In genomic region chr12:103877934-103878510, GRCh38 we compare ENCODE assay signal across 1 cellular context.
TF ChIP-seq lines count a peak whose summit lies in the region.

No MANE protein-coding gene starts in this region.

TF ChIP-seq in HepG2, 621 proteins besides CTCF, POLR2A, EP300 and RAD21 (continued from another document):
- TF ChIP-seq HMGXB4 (CRISPR knock-in tag; IDR thresholded peaks at IDR 0.05; ENCODE audit: borderline replicate concordance in 1 of 2, low read depth in 1 of 2) (no peak), ZNF770 (CRISPR knock-in tag; IDR thresholded peaks at IDR 0.05) (no peak), NCOA2 (CRISPR knock-in tag; IDR thresholded peaks at IDR 0.05) (no peak), ZNF441 (CRISPR knock-in tag; IDR thresholded peaks at IDR 0.05; ENCODE audit: borderline replicate concordance) (peak; percentile 89; the same call in 1 of the 2 replicates), PPARG (CRISPR knock-in tag; conservative IDR thresholded peaks at IDR 0.05) (peak; percentile 60), ATF7 (IDR thresholded peaks at IDR 0.05) (no peak), ATF7 (CRISPR knock-in tag; IDR thresholded peaks at IDR 0.05) (no peak), ZNF704 (CRISPR knock-in tag; IDR thresholded peaks at IDR 0.05; ENCODE audit: borderline replicate concordance) (no peak), THAP11 (CRISPR knock-in tag; IDR thresholded peaks at IDR 0.05) (0 out of 2 replicates have a peak, but pooled peaks have one; percentile 29), TBX2 (CRISPR knock-in tag; IDR thresholded peaks at IDR 0.05; ENCODE audit: borderline replicate concordance) (0 out of 2 replicates have a peak, but pooled peaks have one; percentile 17), CBX1 (IDR thresholded peaks at IDR 0.05; ENCODE audit: low read depth) (no peak), EZH2 (conservative IDR thresholded peaks at IDR 0.05; ENCODE audit: low read depth, low read length) (no peak), ZFAT (CRISPR knock-in tag; conservative IDR thresholded peaks at IDR 0.05) (no peak), FOXO1 (CRISPR knock-in tag; IDR thresholded peaks at IDR 0.05) (no peak), U2AF1 (optimal IDR thresholded peaks at IDR 0.05; ENCODE audit: low read depth, low read length) (no peak), TP53 (CRISPR knock-in tag; conservative IDR thresholded peaks at IDR 0.05) (no peak), ZFP37 (CRISPR knock-in tag; IDR thresholded peaks at IDR 0.05; ENCODE audit: borderline replicate concordance) (no peak), RFXANK (CRISPR knock-in tag; IDR thresholded peaks at IDR 0.05) (no peak), ZSCAN31 (CRISPR knock-in tag; IDR thresholded peaks at IDR 0.05; ENCODE audit: low read depth) (no peak), SRSF1 (optimal IDR thresholded peaks at IDR 0.05; ENCODE audit: low read depth, low read length) (no peak), GATAD1 (CRISPR knock-in tag; IDR thresholded peaks at IDR 0.05) (no peak), GRHL1 (CRISPR knock-in tag; conservative IDR thresholded peaks at IDR 0.05) (no peak), EED (CRISPR knock-in tag; IDR thresholded peaks at IDR 0.05) (peak; percentile 30; the same call in 1 of the 2 replicates), TFAP4 (IDR thresholded peaks at IDR 0.05; ENCODE audit: borderline replicate concordance, low read depth) (no peak), SMC3 (IDR thresholded peaks at IDR 0.05; ENCODE audit: low read length) (peak; percentile 77), KLF16 (CRISPR knock-in tag; IDR thresholded peaks at IDR 0.05) (0 out of 4 replicates have a peak, but pooled peaks of 1 of the 2 experiments have one; percentile 26), ZNF577 (CRISPR knock-in tag; IDR thresholded peaks at IDR 0.05; ENCODE audit: borderline replicate concordance, low read depth) (no peak), FOXJ3 (CRISPR knock-in tag; IDR thresholded peaks at IDR 0.05; ENCODE audit: borderline replicate concordance) (no peak), REXO4 (CRISPR knock-in tag; IDR thresholded peaks at IDR 0.05; ENCODE audit: borderline replicate concordance) (no peak), TEAD3 (CRISPR knock-in tag; optimal IDR thresholded peaks at IDR 0.05; ENCODE audit: borderline replicate concordance) (peak; percentile 19), ZNF138 (CRISPR knock-in tag; IDR thresholded peaks at IDR 0.05; ENCODE audit: low read depth) (no peak), STAT6 (CRISPR knock-in tag; IDR thresholded peaks at IDR 0.05; ENCODE audit: borderline replicate concordance) (no peak), ZNF557 (CRISPR knock-in tag; IDR thresholded peaks at IDR 0.05) (no peak), STAG1 (CRISPR knock-in tag; IDR thresholded peaks at IDR 0.05) (peak; percentile 86), MLXIP (CRISPR knock-in tag; IDR thresholded peaks at IDR 0.05; ENCODE audit: borderline replicate concordance) (no peak), ZNF251 (CRISPR knock-in tag; IDR thresholded peaks at IDR 0.05) (no peak), MAFF (IDR thresholded peaks at IDR 0.05; ENCODE audit: low read depth, low read length) (no peak), TSC22D2 (CRISPR knock-in tag; IDR thresholded peaks at IDR 0.05; ENCODE audit: borderline replicate concordance) (0 out of 2 replicates have a peak, but pooled peaks have one; percentile 45), ZNF660 (CRISPR knock-in tag; IDR thresholded peaks at IDR 0.05; ENCODE audit: borderline replicate concordance, low read depth) (no peak), ZNF678 (CRISPR knock-in tag; IDR thresholded peaks at IDR 0.05) (no peak), FOXA3 (CRISPR knock-in tag; IDR thresholded peaks at IDR 0.05) (0 out of 2 replicates have a peak, but pooled peaks have one; percentile 14), ZNF672 (CRISPR knock-in tag; IDR thresholded peaks at IDR 0.05) (no peak), KLF15 (CRISPR knock-in tag; IDR thresholded peaks at IDR 0.05; ENCODE audit: borderline replicate concordance) (no peak), ZNF451 (CRISPR knock-in tag; IDR thresholded peaks at IDR 0.05) (no peak), FOXO4 (CRISPR knock-in tag; conservative IDR thresholded peaks at IDR 0.05) (no peak), NR0B2 (CRISPR knock-in tag; IDR thresholded peaks at IDR 0.05) (no peak), HOMEZ (CRISPR knock-in tag; IDR thresholded peaks at IDR 0.05; ENCODE audit: low read depth) (0 out of 2 replicates have a peak, but pooled peaks have one; percentile 17), RCOR2 (CRISPR knock-in tag; IDR thresholded peaks at IDR 0.05) (0 out of 2 replicates have a peak, but pooled peaks have one; percentile 31), MED1 (CRISPR knock-in tag; IDR thresholded peaks at IDR 0.05) (no peak), NFE2L1 (CRISPR knock-in tag; IDR thresholded peaks at IDR 0.05; ENCODE audit: borderline replicate concordance) (no peak), GATAD2A (CRISPR knock-in tag; IDR thresholded peaks at IDR 0.05) (0 out of 2 replicates have a peak, but pooled peaks have one; percentile 27), SAP130 (CRISPR knock-in tag; IDR thresholded peaks at IDR 0.05; ENCODE audit: low read depth) (0 out of 2 replicates have a peak, but pooled peaks have one; percentile 19), ZNF282 (IDR thresholded peaks at IDR 0.05; ENCODE audit: partially characterized antibody) (no peak)
